In genomic region chr10:72320676-72321247, GRCh38 we compare ENCODE assay signal across 8 cellular contexts. TPM values are rescaled to one million over a fixed set of nuclear protein-coding genes. Genes with fewer than 3 reads are reported as not detected.
A peak's percentile ranks its signal among the peaks of the same experiment; 100 is the strongest.
DNase-seq lines count a peak whose midpoint lies in the region; ATAC-seq lines count a peak whose summit lies in the region.

No MANE protein-coding gene starts in this region.

- H3K36me3 ChIP-seq in neuronal stem cell (replicated peaks in 1 of 2; ENCODE audit: control insufficient read depth in 2 of 2, insufficient read depth in 2 of 2, low read length in 2 of 2), result no peaks in the 10 kb centered on the region

- H4K8ac ChIP-seq in neuronal stem cell (ENCODE audit: low read depth, low read length), result no peak overlapping the region

- H3K4ac ChIP-seq in neuronal stem cell (ENCODE audit: low read length), result no peak overlapping the region

- WGBS in neuronal stem cell (ENCODE audit: extremely low coverage in 2 of 2, insufficient read length in 2 of 2, insufficient replicate concordance in 1 of 2), 2 donors, result no CpG with 5 or more reads among the region's 12 CpGs

- no peak overlapping the region for H4K91ac ChIP-seq in neuronal stem cell (ENCODE audit: low read depth, low read length, poor library complexity)

- ATAC-seq in GM21515 (IDR thresholded peaks at IDR 0.05; ENCODE audit: unreplicated experiment), result peak; percentile 49
- ATAC-seq in activated T-cell treated with anti-CD3 and anti-CD28 coated beads, Interleukin-2, amount 50 U/mL, for 4 hours, result peak; percentile 71 to 77

- H3K4me3 ChIP-seq in neuronal stem cell (ENCODE audit: low read length in 2 of 2), result peak overlapping the region in 1 of 2 donors; percentile 11

- peak overlapping the region; percentile 62 for H2BK15ac ChIP-seq in neuronal stem cell (ENCODE audit: low read length)

- H2AFZ ChIP-seq in neuronal stem cell (ENCODE audit: low read length), result peak overlapping the region; percentile 90

- H3K27ac ChIP-seq in neuronal stem cell (replicated peaks; ENCODE audit: low read length), result peak overlapping the region; percentile 45

- H2BK120ac ChIP-seq in neuronal stem cell (ENCODE audit: low read depth, low read length), result no peak overlapping the region

- peaks cover 77% of the 10 kb centered on the region for H3K4me1 Mint-ChIP-seq in activated T-cell treated with anti-CD3 and anti-CD28 coated beads, Interleukin-2, amount 50 U/mL, for 4 hours (ENCODE audit: low read depth)

- no peak overlapping the region for H3K4me2 ChIP-seq in neuronal stem cell (ENCODE audit: insufficient read depth, low read length, poor library complexity, severe bottlenecking)

- DNase-seq in Daoy (ENCODE audit: low read depth) (peak; percentile 96), HS-5 (ENCODE audit: low read depth) (peak; percentile 98), OCI-M1 (lab: John Stamatoyannopoulos, UW) (peak; percentile 100), fibroblast of gingiva (ENCODE audit: low read depth) (peak; percentile 99), neuronal stem cell (ENCODE audit: low spot score) (no peak), NCI-H1105 (lab: John Stamatoyannopoulos, UW) (no peak)
- peak; percentile 63 for DNase-seq in activated T-cell treated with anti-CD3 and anti-CD28 coated beads, Interleukin-2, amount 50 U/mL, for 4 hours

- H3K9me3 Mint-ChIP-seq in activated T-cell treated with anti-CD3 and anti-CD28 coated beads, Interleukin-2, amount 50 U/mL, for 4 hours, result no peaks in the 10 kb centered on the region

- H3K9me3 ChIP-seq in neuronal stem cell (replicated peaks in 1 of 2; ENCODE audit: control insufficient read depth in 2 of 2, insufficient read depth in 1 of 2, low read depth in 1 of 2, low read length in 2 of 2), result peaks cover 0 to 2% of the 10 kb centered on the region in 2 donors

- peaks cover 0 to 5% (median 0%) of the 10 kb centered on the region in 3 experiments for H3K27me3 ChIP-seq in neuronal stem cell (ENCODE audit: control insufficient read depth in 3 of 3, insufficient read depth in 3 of 3, low read depth in 1 of 3, low read length in 3 of 3)

- peak overlapping the region; percentile 78 for H2AK5ac ChIP-seq in neuronal stem cell (ENCODE audit: low read depth, low read length)

- no peak overlapping the region for H3K9ac ChIP-seq in neuronal stem cell (ENCODE audit: low read depth, low read length, poor library complexity)

- H3K79me1 ChIP-seq in neuronal stem cell (ENCODE audit: low read depth, low read length), result no peaks in the 10 kb centered on the region

- peak overlapping the region; percentile 68 for H3K18ac ChIP-seq in neuronal stem cell (ENCODE audit: low read length)

- H2BK12ac ChIP-seq in neuronal stem cell (ENCODE audit: low read length), result no peak overlapping the region

- peaks cover 27 to 32% of the 10 kb centered on the region in 2 donors for H3K4me1 ChIP-seq in neuronal stem cell (ENCODE audit: control insufficient read depth in 2 of 2, insufficient read depth in 1 of 2, low read depth in 1 of 2, low read length in 2 of 2)

- H3K14ac ChIP-seq in neuronal stem cell (ENCODE audit: low read length), result no peak overlapping the region

- peak overlapping the region; percentile 81 for H3K4me3 Mint-ChIP-seq in activated T-cell treated with anti-CD3 and anti-CD28 coated beads, Interleukin-2, amount 50 U/mL, for 4 hours

- H3K27me3 Mint-ChIP-seq in activated T-cell treated with anti-CD3 and anti-CD28 coated beads, Interleukin-2, amount 50 U/mL, for 4 hours (ENCODE audit: low read depth), result no peaks in the 10 kb centered on the region

- no peak overlapping the region for H2BK5ac ChIP-seq in neuronal stem cell (ENCODE audit: low read length)

- no peaks in the 10 kb centered on the region for H3K36me3 Mint-ChIP-seq in activated T-cell treated with anti-CD3 and anti-CD28 coated beads, Interleukin-2, amount 50 U/mL, for 4 hours (ENCODE audit: insufficient read depth)

- peak overlapping the region; percentile 12 for H3K23ac ChIP-seq in neuronal stem cell (ENCODE audit: low read depth, low read length, poor library complexity)

RNA-seq across cellular contexts. Expression of gene DNAJB12, which starts 34.0 kb away (rescaled TPM):
- total RNA-seq in Daoy (2014; rRNA removed; shearing (Covaris generic)), result 16.9 and 20.2 TPM in 2 replicates
- total RNA-seq in activated T-cell treated with anti-CD3 and anti-CD28 coated beads, Interleukin-2, amount 50 U/mL, for 4 hours, result 10 to 100 TPM; 32.6 to 39.4 (median 35.4) TPM
- polyA plus RNA-seq in neuronal stem cell (2013, experiment 1 of 2), result 10.8 TPM
- polyA plus RNA-seq in neuronal stem cell (2013, experiment 2 of 2), result 10.2 TPM

RNA-seq across cellular contexts. Expression of gene DDIT4, which starts 47.0 kb away (rescaled TPM):
- 12.8 and 14.5 TPM in 2 replicates for total RNA-seq in Daoy (2014; rRNA removed; shearing (Covaris generic))
- 100 to 1,000 TPM; 240 to 268 (median 263) TPM for total RNA-seq in activated T-cell treated with anti-CD3 and anti-CD28 coated beads, Interleukin-2, amount 50 U/mL, for 4 hours
- 58.0 TPM for polyA plus RNA-seq in neuronal stem cell (2013, experiment 1 of 2)
- 58.6 TPM for polyA plus RNA-seq in neuronal stem cell (2013, experiment 2 of 2)

Comparison
In these comparisons a context has a peak if more than half of its experiments do, and no peak if none do; other contexts are left out.
1. DNase-seq: peak in Daoy (single experiment), HS-5 (single experiment), OCI-M1 (single experiment), activated T-cell treated with anti-CD3 and anti-CD28 coated beads, Interleukin-2, amount 50 U/mL, for 4 hours (single experiment) and fibroblast of gingiva (single experiment); none in neuronal stem cell (single experiment) and NCI-H1105 (single experiment).
2. RNA of gene DDIT4, which starts 47.0 kb away (total RNA-seq): 240 to 268 TPM in activated T-cell treated with anti-CD3 and anti-CD28 coated beads, Interleukin-2, amount 50 U/mL, for 4 hours; 12.8 to 14.5 TPM in Daoy; every median in the first group is over 10 times any median in the second.